Comparison of ENCODE assay signal across 8 cellular contexts in the genomic region with DNA sequence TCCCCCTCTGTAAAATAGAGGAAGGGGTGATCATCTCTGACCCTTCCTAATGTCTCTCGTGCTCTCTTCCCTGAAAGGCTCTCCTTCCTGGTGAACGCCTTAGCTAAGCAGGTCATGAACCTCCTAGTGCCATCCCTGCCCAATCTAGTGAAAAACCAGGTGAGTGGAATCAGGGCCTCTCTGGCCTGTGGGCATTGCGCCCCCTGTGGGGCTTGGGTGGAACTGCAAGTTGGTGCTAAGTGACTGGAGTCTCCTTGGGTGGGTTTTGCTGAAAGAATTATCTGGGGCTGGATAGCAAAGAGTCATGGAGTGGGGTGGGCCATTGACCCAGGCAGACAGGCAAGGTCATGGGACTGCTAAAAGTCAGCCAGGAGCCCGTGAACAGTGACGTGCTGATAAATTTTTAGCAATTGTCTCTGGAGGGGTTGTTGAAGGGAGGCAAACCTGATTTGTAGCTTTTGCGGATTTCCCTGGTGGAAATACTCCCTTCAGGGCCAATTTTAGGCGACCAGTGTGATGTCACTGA. TPM values are rescaled to one million over a fixed set of nuclear protein-coding genes. Genes with fewer than 3 reads are reported as not detected.
DNase-seq lines count a peak whose midpoint lies in the region; ATAC-seq and TF ChIP-seq lines count a peak whose summit lies in the region.

No MANE protein-coding gene starts in this region.

- H3K36me3 ChIP-seq in BE2C (no peaks in the 10 kb centered on the region), H7 (replicated peaks; ENCODE audit: control insufficient read depth, insufficient read depth, low read length) (no peaks in the 10 kb centered on the region), RWPE2 (ENCODE audit: low read depth) (no peaks in the 10 kb centered on the region), left ventricle myocardium inferior (no peaks in the 10 kb centered on the region), spleen (no peaks in the 10 kb centered on the region)

- H3K27me3 ChIP-seq in BE2C (peaks cover 31% of the 10 kb centered on the region), H7 (ENCODE audit: control insufficient read depth, insufficient read depth, low read length) (no peaks in the 10 kb centered on the region), RWPE2 (ENCODE audit: insufficient read depth, poor library complexity, severe bottlenecking) (peaks cover 38% of the 10 kb centered on the region), left ventricle myocardium inferior (ENCODE audit: low read depth) (peaks cover 69% of the 10 kb centered on the region), spleen (replicated peaks in 1 of 7) (peaks cover 0 to 34% (median 8%) of the 10 kb centered on the region in 7 donors)

- intact Hi-C loops in left ventricle myocardium inferior (cut with micrococcal nuclease): no loop called here
- intact Hi-C loops in spleen (cut with DNase I; ENCODE audit: low total_unique reads): loop anchor here (10.0 kb wide), 1 partner anchor 507 kb away; no protein-coding TSS in a partner anchor

- DNase-seq in BE2C (peak; percentile 74), H7 (peak; percentile 90), RWPE2 (ENCODE audit: low spot score) (no peak), left ventricle myocardium inferior (no peak), spleen (peak; percentile 83)
- DNase-seq in activated gamma-delta T cell treated with anti-CD3 and anti-CD28 coated beads, Interleukin-2, amount 50 U/mL, for 16 hours (ENCODE audit: low read depth): peak; percentile 49

- no peaks in the 10 kb centered on the region for H3K9me3 ChIP-seq in BE2C
- H3K9me3 ChIP-seq in RWPE2 (ENCODE audit: severe bottlenecking): no peaks in the 10 kb centered on the region
- no peaks in the 10 kb centered on the region for H3K9me3 ChIP-seq in left ventricle myocardium inferior (replicated peaks)
- H3K9me3 ChIP-seq in spleen: no peaks in the 10 kb centered on the region

- TF ChIP-seq CTCF in BE2C (IDR thresholded peaks at IDR 0.05; ENCODE audit: low read depth, low read length) (peak; percentile 100), RWPE2 (IDR thresholded peaks at IDR 0.05; ENCODE audit: poor library complexity, severe bottlenecking) (peak; percentile 97), left ventricle myocardium inferior (IDR thresholded peaks at IDR 0.05; ENCODE audit: borderline replicate concordance) (peak; percentile 70), spleen (IDR thresholded peaks at IDR 0.05 in 8 of 11, conservative IDR thresholded peaks at IDR 0.05 in 3 of 11) (peak; percentile 54 to 90 (median 80))

- 42 to 48% (median 43%) methylated on average over 6 to 7 of the region's 7 CpGs for WGBS in spleen, 5 donors

- no peak overlapping the region for H3K4me3 ChIP-seq in BE2C (ENCODE audit: low read depth, low read length)
- no peak overlapping the region for H3K4me3 ChIP-seq in H7 (ENCODE audit: insufficient read depth, low read depth, low read length)
- no peak overlapping the region for H3K4me3 ChIP-seq in RWPE2 (ENCODE audit: severe bottlenecking)
- no peak overlapping the region for H3K4me3 ChIP-seq in left ventricle myocardium inferior
- no peak overlapping the region for H3K4me3 ChIP-seq in spleen

- ATAC-seq in RWPE2 (ENCODE audit: low read depth) (no peak), GM19324 (IDR thresholded peaks at IDR 0.05; ENCODE audit: low FRiP score, unreplicated experiment) (no peak), GM19351 (IDR thresholded peaks at IDR 0.05; ENCODE audit: unreplicated experiment) (no peak)

- H3K4me1 ChIP-seq in BE2C (no peaks in the 10 kb centered on the region), RWPE2 (ENCODE audit: insufficient read depth, poor library complexity, severe bottlenecking) (no peaks in the 10 kb centered on the region), left ventricle myocardium inferior (no peaks in the 10 kb centered on the region), spleen (no peaks in the 10 kb centered on the region)

- TF ChIP-seq POLR2A in spleen (IDR thresholded peaks at IDR 0.05): no peak

- H3K27ac ChIP-seq in RWPE2 (ENCODE audit: poor library complexity, severe bottlenecking): no peak overlapping the region
- H3K27ac ChIP-seq in left ventricle myocardium inferior (replicated peaks): no peak overlapping the region
- no peak overlapping the region for H3K27ac ChIP-seq in spleen

RNA-seq across cellular contexts. Expression of a gene that starts 8.9 kb away (rescaled TPM):
- 0.23 TPM for polyA plus RNA-seq in BE2C (2012; ENCODE audit: insufficient read depth, insufficient read length, low read depth)
- not detected in 2 replicates for total RNA-seq in H7 (2014; rRNA removed; shearing (Covaris generic))
- total RNA-seq in left ventricle myocardium inferior (not detected), spleen (not detected)
- polyA plus RNA-seq in spleen: under 1 TPM in 2 of 3 donors, not detected in 1; 0.06 TPM

RNA-seq across cellular contexts. Expression of a gene that starts 56.1 kb away (rescaled TPM):
- not detected for polyA plus RNA-seq in BE2C (2012; ENCODE audit: insufficient read depth, insufficient read length, low read depth)
- not detected in 2 replicates for total RNA-seq in H7 (2014; rRNA removed; shearing (Covaris generic))
- not detected for total RNA-seq in left ventricle myocardium inferior
- total RNA-seq in spleen: not detected
- polyA plus RNA-seq in spleen: not detected

Comparison
In these comparisons a context has a peak if more than half of its experiments do, and no peak if none do; other contexts are left out.
1. DNase-seq: peak in BE2C (single experiment), H7 (single experiment), activated gamma-delta T cell treated with anti-CD3 and anti-CD28 coated beads, Interleukin-2, amount 50 U/mL, for 16 hours (single experiment) and spleen (single experiment); none in RWPE2 (single experiment) and left ventricle myocardium inferior (single experiment).
2. Peak in every context shown above with its lines, with median percentiles within 50 percentile points of each other: CTCF ChIP-seq.